8 cellular contexts compared by ENCODE assay signal in genomic region chr14:75069811-75070145, GRCh38. TPM values are rescaled to one million over a fixed set of nuclear protein-coding genes. Genes with fewer than 3 reads are reported as not detected.
DNase-seq lines count a peak whose midpoint lies in the region; ATAC-seq and TF ChIP-seq lines count a peak whose summit lies in the region.

No MANE protein-coding gene starts in this region.

- CTCF ChIA-PET in GM10248 (lab: Yijun Ruan, JAX) = interaction anchor here (0.9 to 3.6 kb wide), 3 partner anchors 12 to 164 kb away, joined by 3 to 12 read pairs (median 5); no protein-coding TSS in a partner anchor

- TF ChIP-seq CTCF in GM10248 (IDR thresholded peaks at IDR 0.05; ENCODE audit: control extremely low read depth, extremely low read depth, low read depth, missing control alignments) = no peak

- TF ChIP-seq RAD21 in Ishikawa (IDR thresholded peaks at IDR 0.05; ENCODE audit: low read depth) = no peak

- no peaks in the 10 kb centered on the region for H3K27me3 ChIP-seq in iPS-20b (ENCODE audit: insufficient read depth, low read length)
- H3K27me3 ChIP-seq in subcutaneous abdominal adipose tissue (ENCODE audit: control insufficient read depth in 5 of 5, insufficient read depth in 4 of 5, low read length in 5 of 5) = no peaks in the 10 kb centered on the region

- H3K27ac ChIP-seq in adipose tissue (ENCODE audit: low read depth, low read length) (peak overlapping the region; percentile 10), iPS-20b (ENCODE audit: low read length) (no peak overlapping the region), subcutaneous abdominal adipose tissue (ENCODE audit: low read depth, low read length) (peak overlapping the region; percentile 81)

- WGBS in adipose tissue, 3 donors = 10 to 48% (median 40%) methylated on average over 12 of the region's 12 CpGs

- DNase-seq in NCI-H748 (lab: John Stamatoyannopoulos, UW; ENCODE audit: unreplicated experiment) (no peak), SHP77 (lab: John Stamatoyannopoulos, UW) (no peak), GM10248 (ENCODE audit: extremely low spot score) (no peak)

- H3K9me3 ChIP-seq in iPS-20b (ENCODE audit: insufficient read depth, low read depth, low read length) (no peaks in the 10 kb centered on the region), subcutaneous abdominal adipose tissue (ENCODE audit: control insufficient read depth in 5 of 5, low read length in 5 of 5) (no peaks in the 10 kb centered on the region)

- H3K4me1 ChIP-seq in iPS-20b (ENCODE audit: insufficient read depth, low read length) (peaks cover 3% of the 10 kb centered on the region; the same call in 1 of the 2 replicates), subcutaneous abdominal adipose tissue (ENCODE audit: control insufficient read depth in 5 of 5, insufficient read depth in 5 of 5, low read length in 5 of 5) (peaks cover 12 to 26% (median 23%) of the 10 kb centered on the region in 5 donors)

- ATAC-seq in HG02981 (IDR thresholded peaks at IDR 0.05; ENCODE audit: unreplicated experiment) = no peak

- H3K9ac ChIP-seq in iPS-20b (ENCODE audit: low read depth, low read length) (peak overlapping the region; percentile 81; the same call in 1 of the 2 replicates), subcutaneous abdominal adipose tissue (ENCODE audit: low read length in 5 of 5) (peak overlapping the region; percentile 38 to 75 (median 52))

- H3K36me3 ChIP-seq in iPS-20b (ENCODE audit: insufficient read depth, low read depth, low read length) (no peaks in the 10 kb centered on the region), subcutaneous abdominal adipose tissue (ENCODE audit: control insufficient read depth in 5 of 5, insufficient read depth in 5 of 5, low read length in 5 of 5) (no peaks in the 10 kb centered on the region)

- TF ChIP-seq EP300 in Ishikawa (IDR thresholded peaks at IDR 0.05; ENCODE audit: borderline replicate concordance) = no peak

- POLR2A ChIA-PET in GM10248 (lab: Yijun Ruan, JAX) = no interaction called here

- H3K4me3 ChIP-seq in iPS-20b (ENCODE audit: low read length) = peak overlapping the region; percentile 82
- peak overlapping the region in 4 of 5 donors; percentile 39 to 68 (median 62) for H3K4me3 ChIP-seq in subcutaneous abdominal adipose tissue (ENCODE audit: low read depth in 1 of 5, low read length in 5 of 5)

TF ChIP-seq in Ishikawa, 13 proteins besides CTCF, POLR2A, EP300 and RAD21:
- TF ChIP-seq EGR1 (IDR thresholded peaks at IDR 0.05) = no peak
- no peak for TF ChIP-seq CREB1 (IDR thresholded peaks at IDR 0.05; ENCODE audit: low read depth)
- 0 out of 2 replicates have a peak, but pooled peaks have one; percentile 41 for TF ChIP-seq USF1 (IDR thresholded peaks at IDR 0.05)
TF ChIP-seq in Ishikawa: peak in this region for 1.

RNA-seq across cellular contexts. Expression of gene ZC2HC1C, which starts 0.3 kb away (rescaled TPM):
- 1 to 10 TPM in 2 of 3 donors, under 1 TPM in 1; 0.88 to 5.5 (median 3.6) TPM for polyA plus RNA-seq in adipose tissue

RNA-seq across cellular contexts. Expression of gene ACYP1, which starts 6.0 kb away (rescaled TPM):
- polyA plus RNA-seq in adipose tissue = 10 to 100 TPM in 1 of 3 donors, 1 to 10 TPM in 2; 6.8 to 19.5 (median 7.9) TPM

RNA-seq across cellular contexts. Expression of gene MLH3, which starts 18.5 kb away (rescaled TPM):
- 1 to 10 TPM; 5.1 to 8.9 (median 6.6) TPM for polyA plus RNA-seq in adipose tissue

RNA-seq across cellular contexts. Expression of gene NEK9, which starts 57.1 kb away (rescaled TPM):
- polyA plus RNA-seq in adipose tissue = 10 to 100 TPM; 15.9 to 37.8 (median 33.0) TPM
